In genomic region chr7:85172530-85172941, GRCh38 we compare ENCODE assay signal across 13 cellular contexts. TPM values are rescaled to one million over a fixed set of nuclear protein-coding genes. Genes with fewer than 3 reads are reported as not detected.
DNase-seq lines count a peak whose midpoint lies in the region; ATAC-seq, FAIRE-seq and TF ChIP-seq lines count a peak whose summit lies in the region.
"Had no signal": no experiment of that assay in that cellular context is flagged by ENCODE, and none has a peak within 500 bp of the region (broad histone marks: within the 10 kb centered on the region; RNA-seq: fewer than 3 reads in every experiment).

No MANE protein-coding gene starts in this region.

- ATAC-seq in heart left ventricle: peak in 3 of 4 donors; percentile 48 to 68 (median 55)
- no peak for ATAC-seq in GM19351 (IDR thresholded peaks at IDR 0.05; ENCODE audit: unreplicated experiment)

- H3K36me3 ChIP-seq in heart left ventricle: no peaks in the 10 kb centered on the region
- no peaks in the 10 kb centered on the region for H3K36me3 ChIP-seq in left ventricle myocardium inferior
- H3K36me3 ChIP-seq: BE2C had no signal

- H3K4me3 ChIP-seq in heart left ventricle (no peak overlapping the region), left ventricle myocardium inferior (no peak overlapping the region), lower leg skin (ENCODE audit: low read depth, poor library complexity, severe bottlenecking) (no peak overlapping the region)
- H3K4me3 ChIP-seq: skin epidermis had no signal

- H3K27me3 ChIP-seq in heart left ventricle (no peaks in the 10 kb centered on the region), left ventricle myocardium inferior (ENCODE audit: low read depth) (no peaks in the 10 kb centered on the region)
- H3K27me3 ChIP-seq: BE2C had no signal

- DNase-seq in heart left ventricle: no peak
- DNase-seq in left ventricle myocardium inferior: no peak
- DNase-seq in astrocyte of the hippocampus (ENCODE audit: low read depth, low spot score): peak; percentile 90
- peak; percentile 85 for DNase-seq in iris pigment epithelial cell (ENCODE audit: low read depth)
- no peak for DNase-seq in GM12892 (ENCODE audit: insufficient read length)
- DNase-seq in lower leg skin (ENCODE audit: low spot score in 2 of 2): no peak
- no peak for DNase-seq in GM19238 (ENCODE audit: insufficient read length, low spot score)
- DNase-seq: BE2C, H9, hippocampal formation, NCI-H1436 had no signal

- H3K9me3 ChIP-seq in heart left ventricle (no peaks in the 10 kb centered on the region), left ventricle myocardium inferior (replicated peaks) (no peaks in the 10 kb centered on the region)
- H3K9me3 ChIP-seq: BE2C had no signal

- intact Hi-C loops in heart left ventricle (cut with DNase I) (loop anchor here in 1 of 10 donors (10.0 kb wide), 1 partner anchor 68 kb away; no protein-coding TSS in a partner anchor), left ventricle myocardium inferior (cut with micrococcal nuclease) (no loop called here), lower leg skin (cut with DNase I; ENCODE audit: low total_unique reads) (no loop called here)

- peaks cover 0 to 13% (median 0%) of the 10 kb centered on the region in 12 donors for H3K4me1 ChIP-seq in heart left ventricle
- H3K4me1 ChIP-seq in left ventricle myocardium inferior: peaks cover 6% of the 10 kb centered on the region
- H3K4me1 ChIP-seq: BE2C had no signal

- no peak for TF ChIP-seq CTCF in heart left ventricle (IDR thresholded peaks at IDR 0.05)
- TF ChIP-seq CTCF in left ventricle myocardium inferior (IDR thresholded peaks at IDR 0.05; ENCODE audit: borderline replicate concordance): no peak
- no peak for TF ChIP-seq CTCF in lower leg skin (IDR thresholded peaks at IDR 0.05)

- whole genome bisulfite sequencing in heart left ventricle, 4 donors: 4 to 9% (median 7%) methylated on average over 3 of the region's 3 CpGs
- WGBS in lower leg skin, 2 donors: 22 to 24% methylated on average over 3 of the region's 3 CpGs

- H3K27ac ChIP-seq in heart left ventricle: peak overlapping the region in 1 of 12 donors; percentile 15
- no peak overlapping the region for H3K27ac ChIP-seq in left ventricle myocardium inferior (replicated peaks)
- H3K27ac ChIP-seq: skin epidermis had no signal

- FAIRE-seq in GM12892 (lab: Jason Lieb, UNC): no peak

- no peak for TF ChIP-seq POLR2A in heart left ventricle (IDR thresholded peaks at IDR 0.05)
- no peak for TF ChIP-seq POLR2A in GM12892 (IDR thresholded peaks at IDR 0.05; ENCODE audit: low read depth, low read length)
- TF ChIP-seq POLR2A in lower leg skin (IDR thresholded peaks at IDR 0.05): no peak

RNA-seq across cellular contexts. Expression of gene SEMA3D, which starts 14.3 kb away (rescaled TPM):
- total RNA-seq in heart left ventricle (1 to 10 TPM in 4 of 9 donors, under 1 TPM in 5; 0.60 to 8.6 (median 1.00) TPM), left ventricle myocardium inferior (1.8 TPM), lower leg skin (1 to 10 TPM; 2.4 to 4.7 (median 2.7) TPM)
- under 1 TPM; 0.10 to 0.23 TPM for polyA plus RNA-seq in heart left ventricle
- not detected for polyA plus RNA-seq in GM12892 (2012; ENCODE audit: missing spikeins)

Comparison
In these comparisons a context has a peak if more than half of its experiments do, and no peak if none do; other contexts are left out.
1. DNase-seq: peak in astrocyte of the hippocampus (single experiment) and iris pigment epithelial cell (single experiment); none in heart left ventricle (0 of 5), left ventricle myocardium inferior (single experiment), GM12892 (single experiment), lower leg skin (0 of 2) and GM19238 (single experiment).